ENCODE assay signal across 9 cellular contexts in the genomic region with DNA sequence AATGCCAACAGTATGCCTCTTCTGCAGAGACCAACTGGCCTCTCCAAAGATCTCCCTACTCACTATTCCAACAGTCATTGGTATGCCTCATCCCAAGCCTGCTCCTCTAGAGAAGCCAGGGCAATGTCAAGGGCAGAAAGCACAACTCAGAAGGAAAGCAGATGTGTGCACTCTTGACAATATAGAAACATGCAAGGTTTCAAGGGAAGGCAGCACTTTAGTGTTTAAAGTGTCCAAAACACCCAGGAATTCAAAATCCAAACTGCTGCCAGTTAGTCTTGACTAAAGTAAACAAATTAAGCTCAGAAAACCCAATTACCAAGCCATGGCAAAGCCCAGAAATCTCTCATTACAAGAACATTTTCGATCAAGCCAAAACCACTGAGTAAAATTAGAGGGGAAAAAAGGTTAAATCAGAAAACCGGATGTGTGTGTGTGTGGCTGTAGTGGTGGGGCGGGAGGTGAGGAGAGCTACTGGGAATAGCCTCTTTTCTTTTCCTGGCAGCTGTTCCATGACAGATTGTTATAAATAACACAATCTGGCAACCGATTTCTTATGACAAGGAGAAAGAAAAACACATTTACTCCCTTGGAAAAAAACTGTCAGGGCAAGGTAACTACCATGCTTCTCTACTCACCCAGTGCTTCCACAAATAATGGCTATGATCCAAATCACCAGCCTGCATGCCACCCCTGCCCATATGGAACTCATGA. TPM values are rescaled to one million over a fixed set of nuclear protein-coding genes. Genes with fewer than 3 reads are reported as not detected.
DNase-seq lines count a peak whose midpoint lies in the region; ATAC-seq and TF ChIP-seq lines count a peak whose summit lies in the region.
"Had no signal": no experiment of that assay in that cellular context is flagged by ENCODE, and none has a peak within 500 bp of the region (broad histone marks: within the 10 kb centered on the region; RNA-seq: fewer than 3 reads in every experiment).

No MANE protein-coding gene starts in this region.

- no peaks in the 10 kb centered on the region for H3K9me3 ChIP-seq in CD4-positive, CD25-positive, alpha-beta regulatory T cell (ENCODE audit: control insufficient read depth in 2 of 2, low read length in 2 of 2)
- no peaks in the 10 kb centered on the region for H3K9me3 ChIP-seq in parathyroid adenoma (ENCODE audit: control insufficient read depth, low read length)

- no peaks in the 10 kb centered on the region for H3K4me1 ChIP-seq in CD4-positive, CD25-positive, alpha-beta regulatory T cell (ENCODE audit: control insufficient read depth, insufficient read depth, low read length, poor library complexity, severe bottlenecking)
- peaks cover 8% of the 10 kb centered on the region for H3K4me1 ChIP-seq in parathyroid adenoma

- H3K36me3 ChIP-seq in CD4-positive, CD25-positive, alpha-beta regulatory T cell (ENCODE audit: control insufficient read depth, insufficient read depth, low read length), result peaks cover 2% of the 10 kb centered on the region
- H3K36me3 ChIP-seq in parathyroid adenoma (ENCODE audit: control insufficient read depth, insufficient read depth, low read length), result no peaks in the 10 kb centered on the region

- no peak for TF ChIP-seq CTCF in dorsolateral prefrontal cortex (IDR thresholded peaks at IDR 0.05 in 54 of 56, conservative IDR thresholded peaks at IDR 0.05 in 2 of 56; ENCODE audit: low read depth in 1 of 56, partially characterized antibody in 56 of 56)
- no peak for TF ChIP-seq CTCF in parathyroid adenoma (IDR thresholded peaks at IDR 0.05)

- peaks cover 10 to 16% (median 12%) of the 10 kb centered on the region in 4 donors for H3K4me1 Mint-ChIP-seq in CD4-positive, CD25-positive, alpha-beta regulatory T cell

- no peak overlapping the region for H3K4me3 Mint-ChIP-seq in CD4-positive, CD25-positive, alpha-beta regulatory T cell
- H3K4me3 Mint-ChIP-seq: T-helper 1 cell treated with Interleukin-12 subunit alpha and Interleukin-12 subunit beta and Interleukin-4 antibody, amounts not matched to agents 30 μg/mL and 1 μg/mL, for 36 hours had no signal

- no peak overlapping the region for H3K4me2 ChIP-seq in parathyroid adenoma (ENCODE audit: low read length)

- DNase-seq in CD4-positive, CD25-positive, alpha-beta regulatory T cell, result no peak
- DNase-seq in NCI-H524 (lab: John Stamatoyannopoulos, UW) (peak; percentile 88 to 97), dorsolateral prefrontal cortex (peak in 2 of 10 donors; percentile 13 to 60), SIG-M5 (lab: John Stamatoyannopoulos, UW) (no peak), cortex of kidney (lab: John Stamatoyannopoulos, UW) (no peak)
- DNase-seq in activated naive CD4-positive, alpha-beta T cell (lab: John Stamatoyannopoulos, UW), result no peak

- intact Hi-C loops in dorsolateral prefrontal cortex (cut with DNase I), result no loop called here

- no peaks in the 10 kb centered on the region for H3K27me3 Mint-ChIP-seq in CD4-positive, CD25-positive, alpha-beta regulatory T cell

- no peaks in the 10 kb centered on the region for H3K9me3 Mint-ChIP-seq in CD4-positive, CD25-positive, alpha-beta regulatory T cell
- H3K9me3 Mint-ChIP-seq: T-helper 1 cell treated with Interleukin-12 subunit alpha and Interleukin-12 subunit beta and Interleukin-4 antibody, amounts not matched to agents 30 μg/mL and 1 μg/mL, for 36 hours had no signal

- peak overlapping the region; percentile 11 to 79 (median 50) for H3K27ac Mint-ChIP-seq in CD4-positive, CD25-positive, alpha-beta regulatory T cell
- H3K27ac Mint-ChIP-seq: T-helper 1 cell treated with Interleukin-12 subunit alpha and Interleukin-12 subunit beta and Interleukin-4 antibody, amounts not matched to agents 30 μg/mL and 1 μg/mL, for 36 hours had no signal

- ATAC-seq in CD4-positive, CD25-positive, alpha-beta regulatory T cell (ENCODE audit: low read depth in 2 of 2), result no peak
- ATAC-seq in HG02571 (IDR thresholded peaks at IDR 0.05; ENCODE audit: unreplicated experiment), result no peak

- H3K79me2 ChIP-seq in parathyroid adenoma, result no peaks in the 10 kb centered on the region

- H3K36me3 Mint-ChIP-seq in CD4-positive, CD25-positive, alpha-beta regulatory T cell, result peaks cover 17% of the 10 kb centered on the region

- no peaks in the 10 kb centered on the region for H3K27me3 ChIP-seq in CD4-positive, CD25-positive, alpha-beta regulatory T cell (ENCODE audit: control insufficient read depth, insufficient read depth, low read length)
- H3K27me3 ChIP-seq in dorsolateral prefrontal cortex (no peaks in the 10 kb centered on the region), parathyroid adenoma (ENCODE audit: control insufficient read depth, insufficient read depth, low read length) (no peaks in the 10 kb centered on the region)

- no peak overlapping the region for H3K27ac ChIP-seq in CD4-positive, CD25-positive, alpha-beta regulatory T cell (ENCODE audit: insufficient read depth, low read length, poor library complexity, severe bottlenecking)
- peak overlapping the region in 57 of 59 donors; percentile 4 to 90 (median 60) for H3K27ac ChIP-seq in dorsolateral prefrontal cortex
- H3K27ac ChIP-seq in parathyroid adenoma, result peak overlapping the region; percentile 54

- peak overlapping the region; percentile 7 for H2AFZ ChIP-seq in parathyroid adenoma

- no peak overlapping the region for H3K4me3 ChIP-seq in CD4-positive, CD25-positive, alpha-beta regulatory T cell (ENCODE audit: low read depth, low read length)
- H3K4me3 ChIP-seq in dorsolateral prefrontal cortex (no peak overlapping the region), parathyroid adenoma (ENCODE audit: low read depth, low read length) (no peak overlapping the region)

- H3K9ac ChIP-seq in parathyroid adenoma, result no peak overlapping the region

RNA-seq across cellular contexts. Expression of a gene that starts 39.2 kb away (rescaled TPM):
- 11.8 TPM for total RNA-seq in CD4-positive, CD25-positive, alpha-beta regulatory T cell
- polyA plus RNA-seq in CD4-positive, CD25-positive, alpha-beta regulatory T cell, result 10 to 100 TPM; 13.5 to 20.3 (median 16.2) TPM
- total RNA-seq in dorsolateral prefrontal cortex, result 10 to 100 TPM; 22.5 to 39.4 (median 29.6) TPM

Comparison
In these comparisons a context has a peak if more than half of its experiments do, and no peak if none do; other contexts are left out.
1. DNase-seq: peak in NCI-H524 (2 of 2); none in CD4-positive, CD25-positive, alpha-beta regulatory T cell (0 of 3), activated naive CD4-positive, alpha-beta T cell (0 of 4), SIG-M5 (single experiment) and cortex of kidney (single experiment).